8 cellular contexts compared by ENCODE assay signal in genomic region chr13:73776137-73776785, GRCh38.
"Had no signal": no experiment of that assay in that cellular context is flagged by ENCODE, and none has a peak within 500 bp of the region (broad histone marks: within the 10 kb centered on the region; RNA-seq: fewer than 3 reads in every experiment).

No MANE protein-coding gene starts in this region.

- H3K9me3 ChIP-seq: thyroid gland, uterus had no signal

- H3K36me3 ChIP-seq: brain microvascular endothelial cell, thyroid gland, uterus had no signal

- H3K4me1 ChIP-seq: thyroid gland, uterus had no signal

- H3K4me3 ChIP-seq: skin epidermis, thyroid gland, uterus had no signal

- H3K27ac ChIP-seq: brain microvascular endothelial cell, skin epidermis, thyroid gland, uterus had no signal

- H3K27me3 ChIP-seq: brain microvascular endothelial cell, thyroid gland, uterus had no signal

- DNase-seq: activated CD4-positive, CD25-positive, alpha-beta regulatory T cell; activated gamma-delta T cell; brain microvascular endothelial cell; glutamatergic neuron; immature natural killer cell; thyroid gland; uterus had no signal
